1 cellular context compared by ENCODE assay signal in the genomic region with DNA sequence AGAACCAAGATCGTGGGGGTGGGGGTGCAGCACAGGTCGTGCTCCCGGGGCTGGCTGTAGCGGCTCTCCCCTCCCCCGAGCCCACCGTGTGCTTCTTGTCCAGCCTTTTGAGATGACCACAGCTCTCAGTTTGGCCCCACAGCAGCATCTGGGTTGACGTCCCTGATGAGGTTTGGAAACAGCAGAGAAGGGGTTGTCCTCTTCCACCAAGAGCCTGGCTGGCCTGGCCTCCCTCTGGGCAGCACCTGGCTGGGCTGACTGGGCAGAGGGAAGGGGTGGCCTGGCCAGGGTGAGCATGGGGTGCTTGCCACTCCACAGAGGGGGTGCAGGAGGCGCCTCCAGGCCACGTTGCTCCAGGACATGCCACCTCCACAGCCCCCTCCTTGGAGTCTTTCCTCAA.
TF ChIP-seq lines count a peak whose summit lies in the region.

No MANE protein-coding gene starts in this region.

TF ChIP-seq in HEK293, 187 proteins besides CTCF, POLR2A, EP300 and RAD21 (continued from another document):
- TF ChIP-seq, protein P1, sequence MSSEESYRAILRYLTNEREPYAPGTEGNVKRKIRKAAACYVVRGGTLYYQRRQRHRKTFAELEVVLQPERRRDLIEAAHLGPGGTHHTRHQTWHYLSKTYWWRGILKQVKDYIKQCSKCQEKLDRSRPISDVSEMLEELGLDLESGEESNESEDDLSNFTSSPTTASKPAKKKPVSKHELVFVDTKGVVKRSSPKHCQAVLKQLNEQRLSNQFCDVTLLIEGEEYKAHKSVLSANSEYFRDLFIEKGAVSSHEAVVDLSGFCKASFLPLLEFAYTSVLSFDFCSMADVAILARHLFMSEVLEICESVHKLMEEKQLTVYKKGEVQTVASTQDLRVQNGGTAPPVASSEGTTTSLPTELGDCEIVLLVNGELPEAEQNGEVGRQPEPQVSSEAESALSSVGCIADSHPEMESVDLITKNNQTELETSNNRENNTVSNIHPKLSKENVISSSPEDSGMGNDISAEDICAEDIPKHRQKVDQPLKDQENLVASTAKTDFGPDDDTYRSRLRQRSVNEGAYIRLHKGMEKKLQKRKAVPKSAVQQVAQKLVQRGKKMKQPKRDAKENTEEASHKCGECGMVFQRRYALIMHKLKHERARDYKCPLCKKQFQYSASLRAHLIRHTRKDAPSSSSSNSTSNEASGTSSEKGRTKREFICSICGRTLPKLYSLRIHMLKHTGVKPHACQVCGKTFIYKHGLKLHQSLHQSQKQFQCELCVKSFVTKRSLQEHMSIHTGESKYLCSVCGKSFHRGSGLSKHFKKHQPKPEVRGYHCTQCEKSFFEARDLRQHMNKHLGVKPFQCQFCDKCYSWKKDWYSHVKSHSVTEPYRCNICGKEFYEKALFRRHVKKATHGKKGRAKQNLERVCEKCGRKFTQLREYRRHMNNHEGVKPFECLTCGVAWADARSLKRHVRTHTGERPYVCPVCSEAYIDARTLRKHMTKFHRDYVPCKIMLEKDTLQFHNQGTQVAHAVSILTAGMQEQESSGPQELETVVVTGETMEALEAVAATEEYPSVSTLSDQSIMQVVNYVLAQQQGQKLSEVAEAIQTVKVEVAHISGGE (tag by site-specific recombination; conservative IDR thresholded peaks at IDR 0.05; ENCODE audit: low read depth) = no peak
- TF ChIP-seq ZNF10 (tag by site-specific recombination; IDR thresholded peaks at IDR 0.05) (peak; percentile 93), ZNF112 (tag by site-specific recombination; IDR thresholded peaks at IDR 0.05) (no peak)
